ENCODE assay signal across 8 cellular contexts in the genomic region with DNA sequence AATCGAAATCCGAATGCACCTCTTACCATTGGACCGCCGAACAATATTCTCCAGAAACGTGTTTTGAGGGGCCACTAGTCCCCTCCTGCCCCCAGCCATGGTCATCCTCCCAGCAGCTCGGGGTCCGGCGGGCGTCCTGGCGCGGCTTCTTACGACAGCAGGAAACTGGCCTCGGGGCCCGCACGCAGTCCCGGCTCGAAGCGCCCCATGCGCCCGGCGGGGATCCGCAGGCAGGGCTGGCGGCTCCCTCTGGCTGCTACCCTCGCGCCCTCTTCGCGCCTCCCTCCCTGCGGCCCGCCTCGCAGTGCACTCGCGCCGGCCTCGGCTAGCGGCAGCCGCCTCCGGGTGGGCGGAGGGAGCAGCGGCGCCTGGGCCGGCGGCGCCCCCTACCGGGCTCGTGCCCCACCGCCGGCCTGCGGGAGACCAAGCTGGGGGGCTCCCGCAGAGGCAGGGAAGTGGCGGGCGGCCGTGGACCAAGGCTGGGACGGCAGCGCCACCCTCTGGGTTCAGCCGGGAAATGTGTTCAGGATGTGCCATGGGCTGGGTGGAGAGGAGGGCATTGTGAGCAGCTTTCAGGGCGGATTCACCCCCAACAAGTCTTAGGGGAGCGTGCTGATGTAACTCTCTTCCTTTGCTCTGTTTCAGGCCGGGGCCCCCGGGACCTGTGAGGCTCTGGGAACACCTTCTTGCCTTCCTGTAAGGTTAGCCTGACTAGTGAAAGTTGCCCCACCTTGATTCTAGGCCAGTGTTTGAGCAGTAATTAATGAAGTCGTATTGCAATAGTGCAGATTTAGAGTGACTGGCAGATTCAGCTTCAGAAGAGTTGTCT. TPM values are rescaled to one million over a fixed set of nuclear protein-coding genes. Genes with fewer than 3 reads are reported as not detected.
DNase-seq lines count a peak whose midpoint lies in the region; ATAC-seq and TF ChIP-seq lines count a peak whose summit lies in the region.

A gene with protein sequence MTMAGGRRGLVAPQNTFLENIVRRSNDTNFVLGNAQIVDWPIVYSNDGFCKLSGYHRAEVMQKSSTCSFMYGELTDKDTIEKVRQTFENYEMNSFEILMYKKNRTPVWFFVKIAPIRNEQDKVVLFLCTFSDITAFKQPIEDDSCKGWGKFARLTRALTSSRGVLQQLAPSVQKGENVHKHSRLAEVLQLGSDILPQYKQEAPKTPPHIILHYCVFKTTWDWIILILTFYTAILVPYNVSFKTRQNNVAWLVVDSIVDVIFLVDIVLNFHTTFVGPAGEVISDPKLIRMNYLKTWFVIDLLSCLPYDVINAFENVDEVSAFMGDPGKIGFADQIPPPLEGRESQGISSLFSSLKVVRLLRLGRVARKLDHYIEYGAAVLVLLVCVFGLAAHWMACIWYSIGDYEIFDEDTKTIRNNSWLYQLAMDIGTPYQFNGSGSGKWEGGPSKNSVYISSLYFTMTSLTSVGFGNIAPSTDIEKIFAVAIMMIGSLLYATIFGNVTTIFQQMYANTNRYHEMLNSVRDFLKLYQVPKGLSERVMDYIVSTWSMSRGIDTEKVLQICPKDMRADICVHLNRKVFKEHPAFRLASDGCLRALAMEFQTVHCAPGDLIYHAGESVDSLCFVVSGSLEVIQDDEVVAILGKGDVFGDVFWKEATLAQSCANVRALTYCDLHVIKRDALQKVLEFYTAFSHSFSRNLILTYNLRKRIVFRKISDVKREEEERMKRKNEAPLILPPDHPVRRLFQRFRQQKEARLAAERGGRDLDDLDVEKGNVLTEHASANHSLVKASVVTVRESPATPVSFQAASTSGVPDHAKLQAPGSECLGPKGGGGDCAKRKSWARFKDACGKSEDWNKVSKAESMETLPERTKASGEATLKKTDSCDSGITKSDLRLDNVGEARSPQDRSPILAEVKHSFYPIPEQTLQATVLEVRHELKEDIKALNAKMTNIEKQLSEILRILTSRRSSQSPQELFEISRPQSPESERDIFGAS (minus strand): TSS at position 308 of the 829 bp plus-strand sequence. CDS start 203 bp downstream, at position 105.

- H4K5ac ChIP-seq in mesendoderm (ENCODE audit: low read length), result no peak within 1 kb of the TSS

- H2AK5ac ChIP-seq in mesendoderm (ENCODE audit: low read length), result no peak within 1 kb of the TSS

- DNase-seq in CD14-positive monocyte (ENCODE audit: low spot score) (peak; percentile 47), NCI-H526 treated with DMSO at 0.1 percent for 48 hours (lab: John Stamatoyannopoulos, UW) (peak; percentile 44), mesendoderm (peak; percentile 92)
- DNase-seq in activated CD8-positive, alpha-beta memory T cell treated with anti-CD3 and anti-CD28 coated beads for 24 hours, result peak; percentile 92
- peak; percentile 68 for DNase-seq in effector CD8-positive, alpha-beta T cell (lab: John Stamatoyannopoulos, UW)
- peak; percentile 57 for DNase-seq in stimulated activated CD8-positive, alpha-beta memory T cell treated with anti-CD3 and anti-CD28 coated beads, Interleukin-15, amount 100 ng/mL, for 1 hour (ENCODE audit: low read depth)

- H3K9me3 Mint-ChIP-seq in CD14-positive monocyte, result peaks cover 0 to 8% (median 0%) of the 10 kb centered on the region in 7 donors

- no peaks in the 10 kb centered on the region for H3K4me1 ChIP-seq in mesendoderm (ENCODE audit: control insufficient read depth, low read depth, low read length)

- H2BK15ac ChIP-seq in mesendoderm (replicated peaks; ENCODE audit: low read depth), result no peak within 1 kb of the TSS

- peak within 1 kb of the TSS; percentile 42 for H3K4ac ChIP-seq in mesendoderm (ENCODE audit: low read depth, low read length)

- H3K23ac ChIP-seq in mesendoderm (ENCODE audit: low read length), result no peak within 1 kb of the TSS

- peak within 1 kb of the TSS; percentile 68 for H3K4me2 ChIP-seq in mesendoderm (ENCODE audit: low read length)

- H3K27me3 ChIP-seq in mesendoderm (ENCODE audit: insufficient read depth, low read length, poor library complexity), result peaks cover 11% of the 10 kb centered on the region

- H2BK5ac ChIP-seq in mesendoderm (ENCODE audit: low read length), result no peak within 1 kb of the TSS

- H3K4me3 Mint-ChIP-seq in CD14-positive monocyte, result peak within 1 kb of the TSS; percentile 58 to 87

- H3K18ac ChIP-seq in mesendoderm (ENCODE audit: low read length), result no peak within 1 kb of the TSS

- no peaks in the 10 kb centered on the region for H3K79me1 ChIP-seq in mesendoderm (ENCODE audit: low read length)

- no peaks in the 10 kb centered on the region for H3K79me2 ChIP-seq in mesendoderm (ENCODE audit: control insufficient read depth, insufficient read depth, low read length)

- H3K27me3 Mint-ChIP-seq in CD14-positive monocyte (ENCODE audit: low read depth in 3 of 3), result peaks cover 39 to 60% (median 41%) of the 10 kb centered on the region in 3 donors

- intact Hi-C loops in CD14-positive monocyte (cut with micrococcal nuclease), result loop anchor here in 1 of 2 donors (10.0 kb wide), 2 partner anchors 549 to 729 kb away; no protein-coding TSS in a partner anchor

- ATAC-seq in GM19372 (IDR thresholded peaks at IDR 0.05; ENCODE audit: low read depth, unreplicated experiment) (peak; percentile 97), HG03469 (IDR thresholded peaks at IDR 0.05; ENCODE audit: unreplicated experiment) (peak; percentile 87)

- no peak within 1 kb of the TSS for H3K27ac ChIP-seq in mesendoderm (ENCODE audit: low read depth, low read length)

- peak within 1 kb of the TSS; percentile 73 for H3K56ac ChIP-seq in mesendoderm (ENCODE audit: low read length)

- peak; percentile 74 for TF ChIP-seq CTCF in CD14-positive monocyte (IDR thresholded peaks at IDR 0.05)

- H3K4me3 ChIP-seq in mesendoderm (ENCODE audit: low read length), result peak within 1 kb of the TSS; percentile 21

- H3K36me3 Mint-ChIP-seq in CD14-positive monocyte, result peaks cover 0 to 2% of the 10 kb centered on the region in 2 donors

- no peaks in the 10 kb centered on the region for H3K36me3 ChIP-seq in mesendoderm (ENCODE audit: control insufficient read depth, insufficient read depth, low read length)

- peaks cover 5% of the 10 kb centered on the region for H3K4me1 Mint-ChIP-seq in CD14-positive monocyte

- H4K8ac ChIP-seq in mesendoderm (ENCODE audit: low read depth, low read length), result no peak within 1 kb of the TSS

- H3K27ac Mint-ChIP-seq in CD14-positive monocyte, result no peak within 1 kb of the TSS

- no peak within 1 kb of the TSS for H2BK120ac ChIP-seq in mesendoderm (ENCODE audit: low read depth, low read length)

- no CpG with 5 or more reads among the region's 60 CpGs for WGBS in mesendoderm (ENCODE audit: extremely low coverage, insufficient coverage, low lambda C conversion rate)

- H3K9ac ChIP-seq in mesendoderm (ENCODE audit: low read length), result peak within 1 kb of the TSS; percentile 53

RNA-seq across cellular contexts. Expression of the gene that starts here (rescaled TPM):
- not detected for polyA plus RNA-seq in CD14-positive monocyte
- polyA plus RNA-seq in mesendoderm (2013, experiment 1 of 2), result 0.06 TPM
- polyA plus RNA-seq in mesendoderm (2013, experiment 2 of 2), result 0.08 TPM

Comparison
In these comparisons a context has a peak if more than half of its experiments do, and no peak if none do; other contexts are left out.
1. Peak in DNase-seq in CD14-positive monocyte; RNA of the gene not detected or under 1 TPM.